8 cellular contexts compared by ENCODE assay signal in genomic region chr9:96813607-96814006, GRCh38.
"Had no signal": no experiment of that assay in that cellular context is flagged by ENCODE, and none has a peak within 500 bp of the region (broad histone marks: within the 10 kb centered on the region; RNA-seq: fewer than 3 reads in every experiment).

No MANE protein-coding gene starts in this region.

- H3K4me1 Mint-ChIP-seq: IgD-negative memory B cell had no signal

- H3K27ac ChIP-seq: GM23248 had no signal

- H3K27me3 Mint-ChIP-seq: IgD-negative memory B cell had no signal

- H3K36me3 ChIP-seq: HAP-1 had no signal

- ATAC-seq: HCT116 had no signal

- H3K4me3 ChIP-seq: GM23248, HAP-1 had no signal

- H3K9ac ChIP-seq: GM23248 had no signal

- FAIRE-seq: HTR-8/SVneo had no signal

- DNase-seq: GM23248, GOT3, H7, KG1 had no signal

- H3K27ac Mint-ChIP-seq: IgD-negative memory B cell had no signal

- H3K4me1 ChIP-seq: HAP-1 had no signal
